ENCODE assay signal across 16 cellular contexts in the genomic region with DNA sequence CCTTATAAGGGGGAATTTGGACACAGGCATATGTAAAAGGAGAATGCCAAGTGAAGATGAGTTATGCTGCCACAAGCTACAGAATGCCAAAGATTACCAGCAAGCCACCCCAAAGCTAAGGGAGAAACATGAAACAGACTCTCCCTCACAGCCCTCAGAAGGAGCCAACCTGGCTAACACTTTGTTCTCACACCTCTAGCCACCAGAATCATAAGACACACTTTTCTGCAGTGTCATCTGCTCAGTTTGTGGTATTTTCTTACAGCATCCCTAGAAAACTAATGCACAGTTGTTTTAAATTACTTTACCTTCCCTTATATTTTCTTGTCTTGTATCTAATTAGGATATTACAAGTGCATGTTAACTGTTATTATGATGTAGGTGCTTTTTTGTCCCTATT. TPM values are rescaled to one million over a fixed set of nuclear protein-coding genes. Genes with fewer than 3 reads are reported as not detected.
DNase-seq lines count a peak whose midpoint lies in the region; ATAC-seq, FAIRE-seq and TF ChIP-seq lines count a peak whose summit lies in the region.
"Had no signal": no experiment of that assay in that cellular context is flagged by ENCODE, and none has a peak within 500 bp of the region (broad histone marks: within the 10 kb centered on the region; RNA-seq: fewer than 3 reads in every experiment).

No MANE protein-coding gene starts in this region.

- peaks cover 7 to 52% of the 10 kb centered on the region in 2 experiments for H3K4me1 ChIP-seq in K562 (replicated peaks in 1 of 2; ENCODE audit: control insufficient read depth in 2 of 2, insufficient read depth in 2 of 2, low read length in 2 of 2)

- H3K4me3 ChIP-seq in K562: no peak overlapping the region
- no peak overlapping the region for H3K4me3 ChIP-seq in H7 (ENCODE audit: insufficient read depth, low read depth, low read length)
- H3K4me3 ChIP-seq: BLaER1, HAP-1 had no signal

- no peak overlapping the region for H3K4me3 Mint-ChIP-seq in activated T-cell treated with anti-CD3 and anti-CD28 coated beads, Interleukin-2, amount 50 U/mL, for 24 hours
- no peak overlapping the region for H3K4me3 Mint-ChIP-seq in activated T-cell treated with anti-CD3 and anti-CD28 coated beads, Interleukin-2, amount 50 U/mL, for 4 hours
- no peak overlapping the region for H3K4me3 Mint-ChIP-seq in memory B cell
- H3K4me3 Mint-ChIP-seq in stimulated activated effector memory CD8-positive, alpha-beta T cell treated with anti-CD3 and anti-CD28 coated beads, Interleukin-12 subunit alpha, Interleukin-12 subunit beta, amount 100 ng/mL, for 72 hours: no peak overlapping the region

- CTCF ChIA-PET in K562 (lab: Yijun Ruan, JAX; ENCODE audit: low intra/inter-chr PET ratio): interaction anchor here (1.0 kb wide), 1 partner anchor 641 kb away, joined by 3 read pairs; no protein-coding TSS in a partner anchor

- no peak for TF ChIP-seq CTCF in K562 (IDR thresholded peaks at IDR 0.05 in 2 of 3, conservative IDR thresholded peaks at IDR 0.05 in 1 of 3; ENCODE audit: insufficient read depth in 2 of 3, low read depth in 1 of 3, low read length in 3 of 3)

- H3K9me1 ChIP-seq in K562 (ENCODE audit: control insufficient read depth, insufficient read depth, low read length): no peaks in the 10 kb centered on the region

- no peaks in the 10 kb centered on the region for H3K9me3 Mint-ChIP-seq in activated T-cell treated with anti-CD3 and anti-CD28 coated beads, Interleukin-2, amount 50 U/mL, for 24 hours
- no peaks in the 10 kb centered on the region for H3K9me3 Mint-ChIP-seq in activated T-cell treated with anti-CD3 and anti-CD28 coated beads, Interleukin-2, amount 50 U/mL, for 4 hours
- no peaks in the 10 kb centered on the region for H3K9me3 Mint-ChIP-seq in memory B cell
- no peaks in the 10 kb centered on the region for H3K9me3 Mint-ChIP-seq in stimulated activated effector memory CD8-positive, alpha-beta T cell treated with anti-CD3 and anti-CD28 coated beads, Interleukin-12 subunit alpha, Interleukin-12 subunit beta, amount 100 ng/mL, for 72 hours

- peak overlapping the region; percentile 5 for H3K27ac Mint-ChIP-seq in activated T-cell treated with anti-CD3 and anti-CD28 coated beads, Interleukin-2, amount 50 U/mL, for 24 hours
- H3K27ac Mint-ChIP-seq in memory B cell: peak overlapping the region; percentile 14
- H3K27ac Mint-ChIP-seq in stimulated activated effector memory CD8-positive, alpha-beta T cell treated with anti-CD3 and anti-CD28 coated beads, Interleukin-12 subunit alpha, Interleukin-12 subunit beta, amount 100 ng/mL, for 72 hours: peak overlapping the region; percentile 20

- no peak for TF ChIP-seq RAD21 in K562 (CRISPR knock-in tag; conservative IDR thresholded peaks at IDR 0.05 in 1 of 2, IDR thresholded peaks at IDR 0.05 in 1 of 2)

- no peaks in the 10 kb centered on the region for H4K20me1 ChIP-seq in K562 (replicated peaks; ENCODE audit: control insufficient read depth, insufficient read depth, low read length)
- H4K20me1 ChIP-seq: BLaER1 had no signal

- intact Hi-C loops in K562 (cut with micrococcal nuclease): loop anchor here (5.0 kb wide), 3 partner anchors 118 to 478 kb away; no protein-coding TSS in a partner anchor

- DNase-seq in activated T-cell treated with anti-CD3 and anti-CD28 coated beads, Interleukin-2, amount 50 U/mL, for 24 hours: no peak
- DNase-seq in activated T-cell treated with anti-CD3 and anti-CD28 coated beads, Interleukin-2, amount 50 U/mL, for 4 hours: no peak
- no peak for DNase-seq in K562 (ENCODE audit: extremely low read depth in 1 of 4, low spot score in 3 of 4)
- no peak for DNase-seq in memory B cell (ENCODE audit: low spot score in 2 of 2)
- no peak for DNase-seq in stimulated activated effector memory CD8-positive, alpha-beta T cell treated with anti-CD3 and anti-CD28 coated beads, Interleukin-12 subunit alpha, Interleukin-12 subunit beta, amount 100 ng/mL, for 72 hours (ENCODE audit: low spot score in 2 of 2)
- DNase-seq in activated CD8-positive, alpha-beta memory T cell treated with anti-CD3 and anti-CD28 coated beads, Interleukin-2, amount 50 U/mL, for 4 hours: no peak
- no peak for DNase-seq in H7
- DNase-seq: 8988T, AML-193, DMS53, GOT3 had no signal

- H3K36me3 ChIP-seq in K562 (ENCODE audit: control insufficient read depth, insufficient read depth, low read length) (peaks cover 3% of the 10 kb centered on the region; the same call in 1 of the 3 replicates), H7 (replicated peaks; ENCODE audit: control insufficient read depth, insufficient read depth, low read length) (no peaks in the 10 kb centered on the region; the same call in 1 of the 2 replicates)
- H3K36me3 ChIP-seq: BLaER1, HAP-1 had no signal

- H3K9ac ChIP-seq in K562 (ENCODE audit: insufficient read depth in 1 of 2, low read depth in 2 of 2, low read length in 2 of 2): no peak overlapping the region
- H3K9ac ChIP-seq: BLaER1 had no signal

- H3K4me1 Mint-ChIP-seq in activated T-cell treated with anti-CD3 and anti-CD28 coated beads, Interleukin-2, amount 50 U/mL, for 24 hours (ENCODE audit: low read depth): peaks cover 30% of the 10 kb centered on the region
- H3K4me1 Mint-ChIP-seq in activated T-cell treated with anti-CD3 and anti-CD28 coated beads, Interleukin-2, amount 50 U/mL, for 4 hours (ENCODE audit: low read depth): peaks cover 20% of the 10 kb centered on the region
- peaks cover 14% of the 10 kb centered on the region for H3K4me1 Mint-ChIP-seq in memory B cell
- H3K4me1 Mint-ChIP-seq in stimulated activated effector memory CD8-positive, alpha-beta T cell treated with anti-CD3 and anti-CD28 coated beads, Interleukin-12 subunit alpha, Interleukin-12 subunit beta, amount 100 ng/mL, for 72 hours: peaks cover 26% of the 10 kb centered on the region

- H3K36me3 Mint-ChIP-seq in activated T-cell treated with anti-CD3 and anti-CD28 coated beads, Interleukin-2, amount 50 U/mL, for 24 hours (ENCODE audit: low read depth): peaks cover 3% of the 10 kb centered on the region
- H3K36me3 Mint-ChIP-seq in activated T-cell treated with anti-CD3 and anti-CD28 coated beads, Interleukin-2, amount 50 U/mL, for 4 hours (ENCODE audit: insufficient read depth): peaks cover 4% of the 10 kb centered on the region
- no peaks in the 10 kb centered on the region for H3K36me3 Mint-ChIP-seq in memory B cell
- no peaks in the 10 kb centered on the region for H3K36me3 Mint-ChIP-seq in stimulated activated effector memory CD8-positive, alpha-beta T cell treated with anti-CD3 and anti-CD28 coated beads, Interleukin-12 subunit alpha, Interleukin-12 subunit beta, amount 100 ng/mL, for 72 hours

- H3K27ac ChIP-seq in K562 (ENCODE audit: extremely low read depth, low read depth, low read length): no peak overlapping the region
- H3K27ac ChIP-seq: BLaER1 had no signal

- FAIRE-seq in K562 (lab: Jason Lieb, UNC): no peak
- FAIRE-seq: HepG2, HTR-8/SVneo had no signal

- in situ Hi-C loops in K562 (cut with MboI): loop anchor here (10.0 kb wide), 1 partner anchor 391 kb away; a partner anchor contains a TSS

- H3K27me3 ChIP-seq in K562 (ENCODE audit: control insufficient read depth in 2 of 2, insufficient read depth in 2 of 2, low read length in 2 of 2) (no peaks in the 10 kb centered on the region), H7 (ENCODE audit: control insufficient read depth, insufficient read depth, low read length) (no peaks in the 10 kb centered on the region)
- H3K27me3 ChIP-seq: BLaER1 had no signal

- H3K27me3 Mint-ChIP-seq in activated T-cell treated with anti-CD3 and anti-CD28 coated beads, Interleukin-2, amount 50 U/mL, for 24 hours: no peaks in the 10 kb centered on the region
- H3K27me3 Mint-ChIP-seq in activated T-cell treated with anti-CD3 and anti-CD28 coated beads, Interleukin-2, amount 50 U/mL, for 4 hours (ENCODE audit: low read depth): no peaks in the 10 kb centered on the region
- H3K27me3 Mint-ChIP-seq in memory B cell: no peaks in the 10 kb centered on the region

- POLR2A ChIA-PET in K562 (lab: Yijun Ruan, JAX): no interaction called here

- BruUV-seq in K562 (replicated peaks; lab: Mats Ljungman, UMichigan): no TSS peak

- no peak for ATAC-seq in activated T-cell treated with anti-CD3 and anti-CD28 coated beads, Interleukin-2, amount 50 U/mL, for 4 hours
- ATAC-seq in K562 (no peak), memory B cell (ENCODE audit: low read depth) (no peak), GM21528 (IDR thresholded peaks at IDR 0.05; ENCODE audit: low FRiP score, unreplicated experiment) (no peak)
- peak; percentile 48 for ATAC-seq in stimulated activated effector memory CD8-positive, alpha-beta T cell treated with anti-CD3 and anti-CD28 coated beads, Interleukin-12 subunit alpha, Interleukin-12 subunit beta, amount 100 ng/mL, for 72 hours
- ATAC-seq: HepG2 had no signal

- H3K9me3 ChIP-seq in K562 (replicated peaks; ENCODE audit: control insufficient read depth, insufficient read depth, low read depth, low read length): no peaks in the 10 kb centered on the region
- H3K9me3 ChIP-seq: BLaER1, HAP-1 had no signal

- TF ChIP-seq POLR2A in K562 (conservative IDR thresholded peaks at IDR 0.05): no peak

- H3K79me2 ChIP-seq in K562 (ENCODE audit: control insufficient read depth, insufficient read depth, low read length): no peaks in the 10 kb centered on the region

- no peak for TF ChIP-seq EP300 in K562 (IDR thresholded peaks at IDR 0.05; ENCODE audit: low read length)

- H3K4me2 ChIP-seq in K562 (ENCODE audit: insufficient read depth, low read length): no peak overlapping the region
- H3K4me2 ChIP-seq: BLaER1 had no signal

- H2AFZ ChIP-seq in K562 (ENCODE audit: low read depth, low read length): no peak overlapping the region

RNA-seq across cellular contexts. Expression of a gene that starts 43.2 kb away (rescaled TPM):
- 100 to 1,000 TPM in 2 of 3 donors, 10 to 100 TPM in 1; 95.3 to 121 (median 105) TPM for total RNA-seq in activated T-cell treated with anti-CD3 and anti-CD28 coated beads, Interleukin-2, amount 50 U/mL, for 4 hours
- 92.6 and 207 TPM in 2 replicates for total RNA-seq in K562 (2011; cell fraction: chromatin; rRNA removed; ENCODE audit: low replicate concordance)
- total RNA-seq in K562 (2011; cell fraction: nucleolus; rRNA removed): 94.7 and 99.7 TPM in 2 replicates
- 162 and 225 TPM in 2 replicates for total RNA-seq in K562 (2011; cell fraction: nucleoplasm; rRNA removed)
- total RNA-seq in K562 (2014; rRNA removed) (288 and 356 TPM in 2 replicates), K562 (2014; rRNA removed; fragmentation: Illumina TruSeq; extraction: Trizol) (610 and 692 TPM in 2 replicates), K562 (2015; rRNA removed; fragmentation: Illumina TruSeq; extraction: Trizol) (447 and 473 TPM in 2 replicates), K562 (2021) (540 and 565 TPM in 2 replicates)
- polyA plus RNA-seq in K562 (2011; rRNA removed) (667 and 707 TPM in 2 replicates), K562 (2014; fragmentation: Illumina TruSeq; extraction: Trizol) (636 and 642 TPM in 2 replicates), K562 (2014; fragmentation: Nextera tagmentation; extraction: Ambion mirVana) (1,000 to 10,000 TPM in 1 of 2 experiments, 100 to 1,000 TPM in 1; 884 to 1,082 TPM), K562 (2014; rRNA removed) (277 and 291 TPM in 2 replicates)
- 284 and 513 TPM in 2 replicates for polyA plus RNA-seq in K562 (2011; cell fraction: cytosol; rRNA removed)
- 318 and 427 TPM in 2 replicates for polyA plus RNA-seq in K562 (2011; cell fraction: nucleus; rRNA removed)
- polyA plus RNA-seq in K562 (2012): 371 and 470 TPM in 2 replicates
- polyA minus RNA-seq in K562 (2011; rRNA and poly(A)+ RNA removed): 909 and 927 TPM in 2 replicates
- 447 and 551 TPM in 2 replicates for polyA minus RNA-seq in K562 (2011; cell fraction: cytosol; rRNA and poly(A)+ RNA removed)
- polyA minus RNA-seq in K562 (2011; cell fraction: nucleus; rRNA and poly(A)+ RNA removed): 125 and 223 TPM in 2 replicates
- total RNA-seq in H7 (2014; rRNA removed; shearing (Covaris generic)): 320 and 326 TPM in 2 replicates
